ENCODE assay signal across 14 cellular contexts in genomic region chr3:186502942-186503712, GRCh38. TPM values are rescaled to one million over a fixed set of nuclear protein-coding genes. Genes with fewer than 3 reads are reported as not detected.
DNase-seq lines count a peak whose midpoint lies in the region; ATAC-seq, FAIRE-seq and TF ChIP-seq lines count a peak whose summit lies in the region.
"Had no signal": no experiment of that assay in that cellular context is flagged by ENCODE, and none has a peak within 500 bp of the region (broad histone marks: within the 10 kb centered on the region; RNA-seq: fewer than 3 reads in every experiment).

No MANE protein-coding gene starts in this region.

- H3K27ac ChIP-seq in KOPT-K1 (ENCODE audit: low read depth, low read length, poor library complexity, severe bottlenecking) (peak overlapping the region; percentile 26), parathyroid adenoma (no peak overlapping the region)

- H3K9me3 Mint-ChIP-seq in activated T-cell treated with anti-CD3 and anti-CD28 coated beads, Interleukin-2, amount 50 U/mL, for 4 hours = peaks cover 10% of the 10 kb centered on the region

- H2AFZ ChIP-seq in parathyroid adenoma = peak overlapping the region; percentile 45

- H3K4me2 ChIP-seq in parathyroid adenoma (ENCODE audit: low read length) = no peak overlapping the region

- FAIRE-seq in HTR-8/SVneo (lab: Jason Lieb, UNC) = no peak

- H3K4me3 Mint-ChIP-seq in activated T-cell treated with anti-CD3 and anti-CD28 coated beads, Interleukin-2, amount 50 U/mL, for 4 hours = peak overlapping the region; percentile 52

- H3K36me3 ChIP-seq in KOPT-K1 (ENCODE audit: insufficient read depth, low read length) (no peaks in the 10 kb centered on the region), adipocyte (ENCODE audit: control insufficient read depth, insufficient read depth, low read length, severe bottlenecking) (no peaks in the 10 kb centered on the region), parathyroid adenoma (ENCODE audit: control insufficient read depth, insufficient read depth, low read length) (no peaks in the 10 kb centered on the region)

- no peaks in the 10 kb centered on the region for H3K36me3 Mint-ChIP-seq in activated T-cell treated with anti-CD3 and anti-CD28 coated beads, Interleukin-2, amount 50 U/mL, for 4 hours (ENCODE audit: insufficient read depth)
- H3K36me3 Mint-ChIP-seq: brain had no signal

- no peak for TF ChIP-seq CTCF in parathyroid adenoma (IDR thresholded peaks at IDR 0.05)

- ATAC-seq in activated T-cell treated with anti-CD3 and anti-CD28 coated beads, Interleukin-2, amount 50 U/mL, for 4 hours = no peak
- ATAC-seq in HG03457 (IDR thresholded peaks at IDR 0.05; ENCODE audit: unreplicated experiment) = no peak
- ATAC-seq: left lobe of liver had no signal

- H3K4me1 ChIP-seq in adipocyte (ENCODE audit: control insufficient read depth, insufficient read depth, low read length) (peaks cover 5% of the 10 kb centered on the region), parathyroid adenoma (no peaks in the 10 kb centered on the region)

- H3K4me3 ChIP-seq in adipocyte (ENCODE audit: low read length) (peak overlapping the region; percentile 5), parathyroid adenoma (ENCODE audit: low read depth, low read length) (no peak overlapping the region)

- no peaks in the 10 kb centered on the region for H3K9me3 ChIP-seq in KOPT-K1 (ENCODE audit: insufficient read depth, low read length, poor library complexity, severe bottlenecking)
- peaks cover 8% of the 10 kb centered on the region for H3K9me3 ChIP-seq in adipocyte (ENCODE audit: control insufficient read depth, low read length)
- no peaks in the 10 kb centered on the region for H3K9me3 ChIP-seq in parathyroid adenoma (ENCODE audit: control insufficient read depth, low read length)

- no peak overlapping the region for H3K9ac ChIP-seq in adipocyte (ENCODE audit: low read length)
- H3K9ac ChIP-seq in parathyroid adenoma = no peak overlapping the region

- DNase-seq in activated T-cell treated with anti-CD3 and anti-CD28 coated beads, Interleukin-2, amount 50 U/mL, for 4 hours = no peak
- no peak for DNase-seq in activated T-cell treated with anti-CD3 and anti-CD28 coated beads, Interleukin-2, amount 50 U/mL, for 48 hours
- DNase-seq in adipocyte (ENCODE audit: low read depth) = no peak
- DNase-seq in retina = no peak
- no peak for DNase-seq in HTR-8/SVneo (ENCODE audit: insufficient read length, low spot score)
- DNase-seq: effector CD4-positive, alpha-beta T cell; NCI-H2081 treated with DMSO at 0.1 percent for 48 hours; NCI-H774; T-helper 9 cell had no signal

- H3K79me2 ChIP-seq in parathyroid adenoma = no peaks in the 10 kb centered on the region

- peaks cover 1% of the 10 kb centered on the region for H3K27me3 Mint-ChIP-seq in activated T-cell treated with anti-CD3 and anti-CD28 coated beads, Interleukin-2, amount 50 U/mL, for 4 hours (ENCODE audit: low read depth)

- peaks cover 47% of the 10 kb centered on the region for H3K27me3 ChIP-seq in adipocyte (replicated peaks; ENCODE audit: control insufficient read depth, insufficient read depth, low read length)
- H3K27me3 ChIP-seq in parathyroid adenoma (ENCODE audit: control insufficient read depth, insufficient read depth, low read length) = no peaks in the 10 kb centered on the region

- peaks cover 18% of the 10 kb centered on the region for H3K4me1 Mint-ChIP-seq in activated T-cell treated with anti-CD3 and anti-CD28 coated beads, Interleukin-2, amount 50 U/mL, for 4 hours (ENCODE audit: low read depth)

RNA-seq across cellular contexts. Expression of gene CRYGS, which starts 41.1 kb away (rescaled TPM):
- 1 to 10 TPM; 1.7 to 1.8 (median 1.8) TPM for total RNA-seq in activated T-cell treated with anti-CD3 and anti-CD28 coated beads, Interleukin-2, amount 50 U/mL, for 4 hours
